29 cellular contexts compared by ENCODE assay signal in the genomic region with DNA sequence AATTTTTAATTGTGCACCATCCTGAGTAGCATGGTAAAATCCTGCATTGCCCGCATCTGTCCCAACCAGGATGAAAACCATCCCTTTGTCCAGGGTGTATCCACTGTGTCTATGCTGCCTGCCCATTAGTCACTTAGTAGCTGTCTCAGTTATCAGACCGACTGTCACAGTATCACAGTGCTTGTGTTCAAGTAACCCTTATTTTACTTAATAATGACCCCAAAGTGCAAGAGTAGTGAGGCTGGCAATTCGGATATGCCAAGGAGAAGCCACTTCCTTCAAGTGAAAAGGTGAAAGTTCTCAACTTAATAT. TPM values are rescaled to one million over a fixed set of nuclear protein-coding genes. Genes with fewer than 3 reads are reported as not detected.
DNase-seq lines count a peak whose midpoint lies in the region; ATAC-seq and TF ChIP-seq lines count a peak whose summit lies in the region.
"Had no signal": no experiment of that assay in that cellular context is flagged by ENCODE, and none has a peak within 500 bp of the region (broad histone marks: within the 10 kb centered on the region; RNA-seq: fewer than 3 reads in every experiment).

No MANE protein-coding gene starts in this region.

- no peak overlapping the region for H3K4me3 ChIP-seq in BLaER1 treated with 17β-estradiol and CSF1 and Interleukin-3, amounts not matched to agents 10 nM and 100 nM
- H3K4me3 ChIP-seq in GM08714 (ENCODE audit: low read length) (peak overlapping the region; percentile 33; the same call in 1 of the 2 replicates), OCI-LY7 (ENCODE audit: low read depth, low read length, poor library complexity, severe bottlenecking) (no peak overlapping the region)
- H3K4me3 ChIP-seq: ascending aorta, colonic mucosa, left lung, MG63, Peyer's patch, transverse colon had no signal

- no peak overlapping the region for H3K27ac ChIP-seq in BLaER1 treated with 17β-estradiol and CSF1 and Interleukin-3, amounts not matched to agents 10 nM and 100 nM
- no peak overlapping the region for H3K27ac ChIP-seq in OCI-LY7 (ENCODE audit: low read depth, low read length, poor library complexity, severe bottlenecking)
- H3K27ac ChIP-seq: ascending aorta, colonic mucosa, left lung, Peyer's patch, transverse colon had no signal

- no peaks in the 10 kb centered on the region for H3K9me3 Mint-ChIP-seq in stimulated activated effector memory CD8-positive, alpha-beta T cell treated with anti-CD3 and anti-CD28 coated beads, Interleukin-12 subunit alpha, Interleukin-12 subunit beta, amount 100 ng/mL, for 72 hours
- H3K9me3 Mint-ChIP-seq: activated naive CD4-positive, alpha-beta T cell treated with anti-CD3 and anti-CD28 coated beads, Interleukin-2, amount 50 U/mL, for 72 hours had no signal

- H3K27ac Mint-ChIP-seq in stimulated activated effector memory CD8-positive, alpha-beta T cell treated with anti-CD3 and anti-CD28 coated beads, Interleukin-12 subunit alpha, Interleukin-12 subunit beta, amount 100 ng/mL, for 72 hours, result no peak overlapping the region
- H3K27ac Mint-ChIP-seq: activated naive CD4-positive, alpha-beta T cell treated with anti-CD3 and anti-CD28 coated beads, Interleukin-2, amount 50 U/mL, for 72 hours had no signal

- CTCF ChIA-PET in OCI-LY7 (lab: Charles Lee; ENCODE audit: unreplicated experiment), result no interaction called here

- DNase-seq in OCI-LY7 (ENCODE audit: low spot score), result no peak
- DNase-seq in left ventricle myocardium superior, result no peak
- DNase-seq in NCI-H1417 (lab: John Stamatoyannopoulos, UW), result no peak
- DNase-seq in stimulated activated effector memory CD8-positive, alpha-beta T cell treated with anti-CD3 and anti-CD28 coated beads, Interleukin-12 subunit alpha, Interleukin-12 subunit beta, amount 100 ng/mL, for 72 hours (ENCODE audit: low spot score in 2 of 2), result no peak
- DNase-seq in NCI-H2107 treated with DMSO at 0.1 percent for 48 hours (lab: John Stamatoyannopoulos, UW; ENCODE audit: unreplicated experiment), result no peak
- no peak for DNase-seq in NCI-H1048 (lab: John Stamatoyannopoulos, UW)
- DNase-seq: activated CD4-positive, alpha-beta T cell treated with anti-CD3 and anti-CD28 coated beads for 48 hours; activated effector memory CD4-positive, alpha-beta T cell treated with Interleukin-2 at 50 U/mL for 16 hours; activated T-cell treated with anti-CD3 and anti-CD28 coated beads, Interleukin-2, amount 50 U/mL, for 1 hour; C1 segment of cervical spinal cord; colonic mucosa; effector CD8-positive, alpha-beta T cell; GOT3; islet precursor cell; left lung; MG63; NCI-H2081; NCI-H226; NCI-H69; Peyer's patch; SIG-M5; SW 1271; T-helper 9 cell; transverse colon had no signal

- H3K4me1 ChIP-seq in BLaER1 treated with 17β-estradiol and CSF1 and Interleukin-3, amounts not matched to agents 10 nM and 100 nM, result peaks cover 44 to 64% (median 53%) of the 10 kb centered on the region in 10 experiments
- H3K4me1 ChIP-seq in OCI-LY7 (ENCODE audit: insufficient read depth, low read length, poor library complexity, severe bottlenecking), result peaks cover 32% of the 10 kb centered on the region
- H3K4me1 ChIP-seq: colonic mucosa had no signal

- no peaks in the 10 kb centered on the region for H3K9me2 ChIP-seq in OCI-LY7 (ENCODE audit: insufficient read depth, low read length)

- no TSS peak for BruUV-seq in OCI-LY7 (replicated peaks; lab: Mats Ljungman, UMichigan)

- H3K36me3 Mint-ChIP-seq in stimulated activated effector memory CD8-positive, alpha-beta T cell treated with anti-CD3 and anti-CD28 coated beads, Interleukin-12 subunit alpha, Interleukin-12 subunit beta, amount 100 ng/mL, for 72 hours, result peaks cover 8% of the 10 kb centered on the region
- H3K36me3 Mint-ChIP-seq: activated naive CD4-positive, alpha-beta T cell treated with anti-CD3 and anti-CD28 coated beads, Interleukin-2, amount 50 U/mL, for 72 hours had no signal

- peak overlapping the region; percentile 23 to 85 (median 54); a peak in 21 of 22 replicates for H3K4me2 ChIP-seq in BLaER1 treated with 17β-estradiol and CSF1 and Interleukin-3, amounts not matched to agents 10 nM and 100 nM
- H3K4me2 ChIP-seq in OCI-LY7 (ENCODE audit: low read length), result peak overlapping the region; percentile 18; the same call in 1 of the 2 replicates

- H3K9ac ChIP-seq in BLaER1 treated with 17β-estradiol and CSF1 and Interleukin-3, amounts not matched to agents 10 nM and 100 nM, result no peak overlapping the region

- POLR2A ChIA-PET in OCI-LY7 (lab: Charles Lee), result interaction anchor here (0.7 to 2.5 kb wide), 4 partner anchors 8 to 23 kb away, joined by 3 to 9 read pairs (median 4); a partner anchor contains a TSS

- H2AFZ ChIP-seq in OCI-LY7 (ENCODE audit: low read length), result no peak overlapping the region

- ATAC-seq in left ventricle myocardium superior, result peak; percentile 58
- no peak for ATAC-seq in stimulated activated effector memory CD8-positive, alpha-beta T cell treated with anti-CD3 and anti-CD28 coated beads, Interleukin-12 subunit alpha, Interleukin-12 subunit beta, amount 100 ng/mL, for 72 hours
- ATAC-seq: activated naive CD4-positive, alpha-beta T cell treated with anti-CD3 and anti-CD28 coated beads, Interleukin-2, amount 50 U/mL, for 72 hours; left lung; sciatic nerve had no signal

- H3K4me3 Mint-ChIP-seq in stimulated activated effector memory CD8-positive, alpha-beta T cell treated with anti-CD3 and anti-CD28 coated beads, Interleukin-12 subunit alpha, Interleukin-12 subunit beta, amount 100 ng/mL, for 72 hours, result no peak overlapping the region

- peaks cover 95% of the 10 kb centered on the region for H3K79me2 ChIP-seq in OCI-LY7 (ENCODE audit: insufficient read depth, low read depth, low read length)

- peaks cover 0 to 23% (median 10%) of the 10 kb centered on the region in 11 experiments; a peak in 12 of 22 replicates for H3K9me3 ChIP-seq in BLaER1 treated with 17β-estradiol and CSF1 and Interleukin-3, amounts not matched to agents 10 nM and 100 nM (replicated peaks in 1 of 11)
- H3K9me3 ChIP-seq in OCI-LY7 (ENCODE audit: low read length), result no peaks in the 10 kb centered on the region; the same call in 1 of the 2 replicates
- H3K9me3 ChIP-seq: ascending aorta, colonic mucosa, left lung, MG63, Peyer's patch, transverse colon had no signal

- TF ChIP-seq CTCF in OCI-LY7 (conservative IDR thresholded peaks at IDR 0.05; ENCODE audit: low read length), result no peak

- no peaks in the 10 kb centered on the region for H3K27me3 ChIP-seq in BLaER1 treated with 17β-estradiol and CSF1 and Interleukin-3, amounts not matched to agents 10 nM and 100 nM
- H3K27me3 ChIP-seq: ascending aorta, colonic mucosa, left lung, MG63, Peyer's patch, transverse colon had no signal

- H3K36me3 ChIP-seq in BLaER1 treated with 17β-estradiol and CSF1 and Interleukin-3, amounts not matched to agents 10 nM and 100 nM, result peaks cover 0 to 6% (median 0%) of the 10 kb centered on the region in 11 experiments; a peak in 1 of 22 replicates
- no peaks in the 10 kb centered on the region for H3K36me3 ChIP-seq in OCI-LY7 (ENCODE audit: insufficient read depth, low read length)
- H3K36me3 ChIP-seq: ascending aorta, colonic mucosa, left lung, MG63, Peyer's patch, transverse colon had no signal

- H4K20me1 ChIP-seq in BLaER1 treated with 17β-estradiol and CSF1 and Interleukin-3, amounts not matched to agents 10 nM and 100 nM, result peaks cover 0 to 99% (median 29%) of the 10 kb centered on the region in 11 experiments; a peak in 14 of 22 replicates
- peaks cover 26% of the 10 kb centered on the region for H4K20me1 ChIP-seq in OCI-LY7 (ENCODE audit: insufficient read depth, low read length)

- peaks cover 61% of the 10 kb centered on the region for H3K4me1 Mint-ChIP-seq in stimulated activated effector memory CD8-positive, alpha-beta T cell treated with anti-CD3 and anti-CD28 coated beads, Interleukin-12 subunit alpha, Interleukin-12 subunit beta, amount 100 ng/mL, for 72 hours

- intact Hi-C loops in OCI-LY7 (cut with micrococcal nuclease; ENCODE audit: unreplicated experiment), result no loop called here
- intact Hi-C loops in left ventricle myocardium superior (cut with micrococcal nuclease), result no loop called here

RNA-seq across cellular contexts. Expression of a gene that starts 8.8 kb away (rescaled TPM):
- total RNA-seq in OCI-LY7 (2014; rRNA removed; shearing (Covaris generic)), result 25.4 and 28.8 TPM in 2 replicates
- total RNA-seq in OCI-LY7 (2022) (64.2 and 65.7 TPM in 2 replicates), left ventricle myocardium superior (52.7 TPM)
